ENCODE assay signal across 17 cellular contexts in the genomic region with DNA sequence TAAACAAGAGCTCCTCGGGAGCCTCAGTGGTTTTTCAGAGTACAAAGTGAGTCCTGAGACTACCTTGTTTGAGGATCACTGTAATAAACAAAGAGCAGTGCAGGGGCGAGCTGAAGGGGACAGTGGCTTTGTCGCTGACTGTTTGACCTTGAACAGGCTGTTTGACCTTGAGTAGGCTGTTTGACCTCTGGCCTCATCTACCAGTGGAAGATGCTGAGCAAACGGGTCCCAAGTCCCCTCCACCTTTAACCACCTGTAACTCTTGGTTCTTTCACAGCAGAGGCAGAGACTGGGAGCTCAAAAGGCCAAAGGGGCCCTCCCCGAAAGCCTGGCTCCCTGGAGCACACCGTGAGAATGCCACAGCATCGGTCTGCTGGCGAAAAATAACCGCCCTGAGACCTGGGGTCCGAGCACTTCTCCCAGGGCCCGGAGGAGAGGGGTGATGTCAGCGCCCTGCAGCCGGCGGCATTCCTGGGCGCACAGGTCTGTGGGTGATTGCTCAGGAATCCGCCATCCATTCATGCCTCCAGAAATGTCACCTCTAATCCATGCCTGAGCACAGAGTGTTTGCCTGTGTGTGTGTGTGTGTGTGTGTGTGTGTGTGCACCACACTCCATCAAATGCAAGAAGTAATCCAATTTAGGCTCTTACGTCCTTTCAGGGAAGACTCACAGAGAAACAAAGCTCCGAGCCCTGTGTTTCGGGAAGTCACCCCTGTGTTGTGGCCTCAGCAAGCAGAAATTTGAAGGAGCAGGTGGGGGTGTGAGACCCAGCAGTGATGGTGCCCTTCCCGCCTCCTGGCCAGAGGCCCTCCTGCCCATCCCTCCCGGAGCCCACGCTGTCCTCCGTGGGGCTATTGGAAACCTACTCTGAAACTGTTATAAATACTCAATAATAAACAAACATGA.
"Had no signal": no experiment of that assay in that cellular context is flagged by ENCODE, and none has a peak within 500 bp of the region (broad histone marks: within the 10 kb centered on the region; RNA-seq: fewer than 3 reads in every experiment).

No MANE protein-coding gene starts in this region.

- H3K27me3 ChIP-seq: cardiac muscle cell, colonic mucosa, gastrocnemius medialis, heart right ventricle, transverse colon had no signal

- ATAC-seq: activated CD8-positive, alpha-beta T cell treated with anti-CD3 and anti-CD28 coated beads, Interleukin-2, amount 10 ng/mL, durations not matched to agents 7 days and 5 days; gastrocnemius medialis; heart right ventricle; right cardiac atrium; stimulated activated effector memory CD8-positive, alpha-beta T cell treated with anti-CD3 and anti-CD28 coated beads, Interleukin-12 subunit alpha, Interleukin-12 subunit beta, amount 100 ng/mL, for 72 hours had no signal

- H3K9me3 ChIP-seq: colonic mucosa, gastrocnemius medialis, transverse colon had no signal

- H3K27ac ChIP-seq: cardiac muscle cell, colonic mucosa, gastrocnemius medialis, transverse colon, VCaP had no signal

- H3K4me3 ChIP-seq: cardiac muscle cell, colonic mucosa, gastrocnemius medialis, heart right ventricle, transverse colon had no signal

- H3K27ac Mint-ChIP-seq: activated CD8-positive, alpha-beta T cell treated with anti-CD3 and anti-CD28 coated beads, Interleukin-2, amount 10 ng/mL, durations not matched to agents 7 days and 5 days; stimulated activated effector memory CD8-positive, alpha-beta T cell treated with anti-CD3 and anti-CD28 coated beads, Interleukin-12 subunit alpha, Interleukin-12 subunit beta, amount 100 ng/mL, for 72 hours had no signal

- H3K4me3 Mint-ChIP-seq: activated CD8-positive, alpha-beta T cell treated with anti-CD3 and anti-CD28 coated beads, Interleukin-2, amount 10 ng/mL, durations not matched to agents 7 days and 5 days; naive B cell; stimulated activated effector memory CD8-positive, alpha-beta T cell treated with anti-CD3 and anti-CD28 coated beads, Interleukin-12 subunit alpha, Interleukin-12 subunit beta, amount 100 ng/mL, for 72 hours had no signal

- H3K36me3 Mint-ChIP-seq: naive B cell; stimulated activated effector memory CD8-positive, alpha-beta T cell treated with anti-CD3 and anti-CD28 coated beads, Interleukin-12 subunit alpha, Interleukin-12 subunit beta, amount 100 ng/mL, for 72 hours had no signal

- H3K9me3 Mint-ChIP-seq: stimulated activated effector memory CD8-positive, alpha-beta T cell treated with anti-CD3 and anti-CD28 coated beads, Interleukin-12 subunit alpha, Interleukin-12 subunit beta, amount 100 ng/mL, for 72 hours had no signal

- DNase-seq: activated CD4-positive, alpha-beta T cell treated with anti-CD3 and anti-CD28 coated beads for 4 hours; activated CD8-positive, alpha-beta memory T cell treated with anti-CD3 and anti-CD28 coated beads, Interleukin-2, amount 50 U/mL, for 48 hours; activated CD8-positive, alpha-beta T cell treated with anti-CD3 and anti-CD28 coated beads, Interleukin-2, amount 10 ng/mL, durations not matched to agents 7 days and 5 days; activated naive CD4-positive, alpha-beta T cell; colonic mucosa; effector CD8-positive, alpha-beta T cell; gastrocnemius medialis; heart right ventricle; islet precursor cell; midbrain; naive B cell; T1000; transverse colon had no signal

- H3K36me3 ChIP-seq: cardiac muscle cell, colonic mucosa, gastrocnemius medialis, heart right ventricle, transverse colon had no signal

- H3K4me1 Mint-ChIP-seq: stimulated activated effector memory CD8-positive, alpha-beta T cell treated with anti-CD3 and anti-CD28 coated beads, Interleukin-12 subunit alpha, Interleukin-12 subunit beta, amount 100 ng/mL, for 72 hours had no signal

- H3K4me1 ChIP-seq: colonic mucosa, transverse colon had no signal
